ENCODE assay signal across 1 cellular context in the genomic region with DNA sequence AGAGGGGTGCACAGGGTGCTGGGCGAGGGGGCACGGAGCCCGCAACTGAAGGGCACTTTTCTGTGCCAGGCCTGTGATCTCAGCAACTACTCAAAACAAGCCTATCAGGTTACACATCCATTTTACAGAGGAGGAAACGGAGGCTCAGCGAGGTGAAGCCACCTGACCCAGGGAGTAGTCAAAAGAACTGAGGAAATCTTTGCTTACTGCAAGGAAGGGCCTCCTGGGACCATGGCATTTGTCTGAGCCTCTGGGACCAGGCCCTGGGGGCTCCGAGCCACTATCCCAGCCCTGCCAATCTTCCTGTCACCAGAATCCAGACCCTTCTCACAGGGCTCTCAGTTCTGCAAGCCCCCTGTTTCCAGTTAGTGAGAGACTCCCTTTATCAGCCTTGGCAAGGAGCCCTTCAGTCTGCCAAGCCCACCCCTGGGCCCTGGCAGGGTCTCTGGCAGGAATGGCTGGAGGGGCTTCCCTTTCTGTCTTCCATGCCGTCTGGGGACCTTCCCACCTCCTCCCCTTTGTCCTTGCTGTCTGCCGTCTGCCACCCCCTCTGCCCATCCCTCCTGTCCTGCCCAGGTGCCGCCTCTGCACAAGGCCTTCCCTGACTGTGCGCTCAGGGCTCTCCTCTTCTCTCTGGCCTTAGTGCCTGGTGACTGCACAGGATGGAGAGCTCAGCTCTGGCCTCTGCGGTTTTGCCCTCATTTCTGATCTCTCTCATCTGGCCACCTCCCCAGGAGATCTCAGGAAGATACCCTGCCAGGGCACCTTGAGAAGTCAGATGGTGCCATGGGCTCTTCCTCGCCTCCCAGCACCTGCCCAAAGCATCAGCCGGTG.
TF ChIP-seq lines count a peak whose summit lies in the region.

No MANE protein-coding gene starts in this region.

TF ChIP-seq in A549, 52 proteins besides CTCF, POLR2A, EP300 and RAD21:
- TF ChIP-seq CHD4 (IDR thresholded peaks at IDR 0.05; ENCODE audit: borderline replicate concordance) (no peak), ZSCAN20 (CRISPR knock-in tag; IDR thresholded peaks at IDR 0.05) (no peak), HDAC2 (IDR thresholded peaks at IDR 0.05) (no peak), POLR2AphosphoS2 (conservative IDR thresholded peaks at IDR 0.05; ENCODE audit: low read length) (no peak)
- TF ChIP-seq, protein P1, sequence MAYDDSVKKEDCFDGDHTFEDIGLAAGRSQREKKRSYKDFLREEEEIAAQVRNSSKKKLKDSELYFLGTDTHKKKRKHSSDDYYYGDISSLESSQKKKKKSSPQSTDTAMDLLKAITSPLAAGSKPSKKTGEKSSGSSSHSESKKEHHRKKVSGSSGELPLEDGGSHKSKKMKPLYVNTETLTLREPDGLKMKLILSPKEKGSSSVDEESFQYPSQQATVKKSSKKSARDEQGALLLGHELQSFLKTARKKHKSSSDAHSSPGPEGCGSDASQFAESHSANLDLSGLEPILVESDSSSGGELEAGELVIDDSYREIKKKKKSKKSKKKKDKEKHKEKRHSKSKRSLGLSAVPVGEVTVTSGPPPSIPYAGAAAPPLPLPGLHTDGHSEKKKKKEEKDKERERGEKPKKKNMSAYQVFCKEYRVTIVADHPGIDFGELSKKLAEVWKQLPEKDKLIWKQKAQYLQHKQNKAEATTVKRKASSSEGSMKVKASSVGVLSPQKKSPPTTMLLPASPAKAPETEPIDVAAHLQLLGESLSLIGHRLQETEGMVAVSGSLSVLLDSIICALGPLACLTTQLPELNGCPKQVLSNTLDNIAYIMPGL (CRISPR knock-in tag; IDR thresholded peaks at IDR 0.05; ENCODE audit: borderline replicate concordance), result no peak
